27 cellular contexts compared by ENCODE assay signal in the genomic region with DNA sequence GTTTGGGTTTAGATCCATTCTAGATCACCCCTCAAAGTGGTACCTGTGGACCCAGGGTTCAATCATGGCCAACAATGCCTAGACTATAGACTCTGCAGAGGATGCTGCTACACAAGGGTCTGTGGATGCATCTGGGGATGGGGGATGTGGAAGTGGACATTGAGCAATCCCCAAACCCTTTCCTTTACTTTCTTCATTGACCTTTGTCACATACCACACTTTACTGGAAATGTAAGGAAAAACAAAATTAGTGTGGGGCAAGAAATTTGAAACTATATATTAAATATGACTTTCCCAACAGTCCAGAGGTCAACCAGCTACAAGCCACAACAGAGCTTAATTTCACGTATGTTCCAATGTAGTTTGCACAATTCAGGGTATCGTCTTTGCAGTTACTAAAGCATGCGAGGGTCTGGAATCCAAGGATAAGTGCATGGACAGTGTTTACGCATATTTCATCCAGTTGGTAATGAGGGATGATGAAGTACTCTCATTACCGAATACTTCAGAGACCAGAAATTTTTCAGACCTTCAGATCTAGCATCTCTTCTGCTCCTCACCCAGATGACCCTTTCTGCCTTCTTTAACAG.
"Had no signal": no experiment of that assay in that cellular context is flagged by ENCODE, and none has a peak within 500 bp of the region (broad histone marks: within the 10 kb centered on the region; RNA-seq: fewer than 3 reads in every experiment).

No MANE protein-coding gene starts in this region.

- ATAC-seq: activated CD8-positive, alpha-beta T cell treated with anti-CD3 and anti-CD28 coated beads for 36 hours; activated naive CD8-positive, alpha-beta T cell treated with anti-CD3 and anti-CD28 coated beads, Interleukin-2, amount 50 U/mL, for 24 hours; activated T-cell treated with anti-CD3 and anti-CD28 coated beads, Interleukin-2, amount 50 U/mL, for 4 hours; body of pancreas had no signal

- H3K4me3 ChIP-seq: body of pancreas, breast epithelium had no signal

- H3K36me3 ChIP-seq: brain microvascular endothelial cell, breast epithelium had no signal

- H3K27me3 ChIP-seq: body of pancreas, brain microvascular endothelial cell, breast epithelium had no signal

- H3K4me1 ChIP-seq: breast epithelium had no signal

- DNase-seq: activated B cell treated with CpG ODN at 0.5 μM for 24 hours; activated CD4-positive, alpha-beta memory T cell treated with anti-CD3 and anti-CD28 coated beads for 36 hours; activated CD4-positive, alpha-beta T cell treated with anti-CD3 and anti-CD28 coated beads for 4 hours; activated CD4-positive, alpha-beta T cell treated with anti-CD3 and anti-CD28 coated beads, Interleukin-2, amount 10 ng/mL, durations not matched to agents 24 days and 14 days; activated CD4-positive, alpha-beta T cell treated with anti-CD3 and anti-CD28 coated beads, Interleukin-2, amount 50 U/mL, for 1 hour; activated CD4-positive, alpha-beta T cell treated with anti-CD3 and anti-CD28 coated beads, Interleukin-2, amount 50 U/mL, for 4 hours; activated CD4-positive, CD25-positive, alpha-beta regulatory T cell treated with anti-CD3 and anti-CD28 coated beads, Interleukin-2, amount 50 U/mL, for 72 hours; activated CD8-positive, alpha-beta memory T cell treated with anti-CD3 and anti-CD28 coated beads, Interleukin-2, amount 50 U/mL, for 4 hours; activated CD8-positive, alpha-beta T cell treated with anti-CD3 and anti-CD28 coated beads for 36 hours; activated effector memory CD4-positive, alpha-beta T cell treated with Interleukin-2 at 50 U/mL for 16 hours; activated gamma-delta T cell; activated naive CD4-positive, alpha-beta T cell treated with anti-CD3 and anti-CD28 coated beads, Interleukin-2, amount 10 ng/mL, durations not matched to agents 7 days and 5 days; activated naive CD4-positive, alpha-beta T cell treated with Interleukin-2 at 50 U/mL for 16 hours; activated naive CD8-positive, alpha-beta T cell treated with anti-CD3 and anti-CD28 coated beads, Interleukin-2, amount 10 ng/mL, durations not matched to agents 7 days and 5 days; activated naive CD8-positive, alpha-beta T cell treated with anti-CD3 and anti-CD28 coated beads, Interleukin-2, amount 50 U/mL, for 24 hours; activated T-cell treated with anti-CD3 and anti-CD28 coated beads for 4 hours; activated T-cell treated with anti-CD3 and anti-CD28 coated beads, Interleukin-2, amount 50 U/mL, for 1 hour; activated T-cell treated with anti-CD3 and anti-CD28 coated beads, Interleukin-2, amount 50 U/mL, for 4 hours; amniotic stem cell; aorta; body of pancreas; brain microvascular endothelial cell; central memory CD4-positive, alpha-beta T cell; T-helper 1 cell; T-helper 2 cell; T-helper 9 cell had no signal

- H3K9me3 ChIP-seq: body of pancreas had no signal

- H3K27ac ChIP-seq: body of pancreas, brain microvascular endothelial cell, breast epithelium had no signal
